ENCODE assay signal across 26 cellular contexts in the genomic region with DNA sequence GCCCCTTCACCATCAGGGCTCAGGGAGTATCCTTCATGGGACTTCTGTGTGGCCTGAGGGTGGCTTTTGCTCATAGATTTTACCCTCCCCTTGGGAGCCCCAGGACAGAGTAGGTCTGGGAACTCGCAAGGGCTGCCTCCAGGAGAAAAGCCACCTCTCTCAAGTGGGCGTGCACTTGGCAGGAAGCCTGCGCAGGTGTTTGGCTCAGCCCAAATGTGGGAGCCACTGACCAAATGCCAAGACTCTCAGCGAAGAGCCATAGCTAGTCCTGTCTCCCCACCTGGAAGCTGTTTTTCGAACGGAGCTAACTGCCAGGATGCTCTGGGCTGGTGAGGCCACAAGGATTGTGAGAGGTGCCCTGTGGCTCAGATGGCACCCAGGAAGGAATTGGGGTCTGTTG. TPM values are rescaled to one million over a fixed set of nuclear protein-coding genes. Genes with fewer than 3 reads are reported as not detected.
DNase-seq lines count a peak whose midpoint lies in the region; ATAC-seq, FAIRE-seq and TF ChIP-seq lines count a peak whose summit lies in the region.
"Had no signal": no experiment of that assay in that cellular context is flagged by ENCODE, and none has a peak within 500 bp of the region (broad histone marks: within the 10 kb centered on the region; RNA-seq: fewer than 3 reads in every experiment).

No MANE protein-coding gene starts in this region.

- H2AFZ ChIP-seq in HepG2 (ENCODE audit: low read length), result no peak overlapping the region

- H4K20me1 ChIP-seq in HepG2 (ENCODE audit: insufficient read depth, low read length), result no peaks in the 10 kb centered on the region

- H3K9me3 ChIP-seq in HepG2 (ENCODE audit: low read length) (no peaks in the 10 kb centered on the region), right lobe of liver (no peaks in the 10 kb centered on the region), body of pancreas (no peaks in the 10 kb centered on the region), lung (ENCODE audit: control insufficient read depth in 2 of 2, insufficient read depth in 1 of 2, low read length in 1 of 2) (no peaks in the 10 kb centered on the region)
- H3K9me3 ChIP-seq: MG63, spleen had no signal

- intact Hi-C loops in HepG2 (cut with micrococcal nuclease; ENCODE audit: unreplicated experiment), result no loop called here
- intact Hi-C loops in right lobe of liver (cut with DNase I), result loop anchor here in 1 of 2 donors (10.0 kb wide), 1 partner anchor 52 kb away; no protein-coding TSS in a partner anchor
- intact Hi-C loops in body of pancreas (cut with DNase I), result no loop called here
- intact Hi-C loops in natural killer cell (cut with micrococcal nuclease), result no loop called here

- H3K4me3 Mint-ChIP-seq in natural killer cell, result no peak overlapping the region
- H3K4me3 Mint-ChIP-seq: activated naive CD4-positive, alpha-beta T cell treated with anti-CD3 and anti-CD28 coated beads, Interleukin-2, amount 50 U/mL, for 24 hours; stimulated activated memory B cell treated with anti-CD40 and anti-IgM and Interleukin-4, amounts not matched to agents 10 μg/mL and 1 μg/mL and 100 μg/mL, for 72 hours had no signal

- TF ChIP-seq EP300 in HepG2 (IDR thresholded peaks at IDR 0.05; ENCODE audit: low read depth in 2 of 2, low read length in 2 of 2) (no peak), HepG2 (CRISPR knock-in tag; IDR thresholded peaks at IDR 0.05; ENCODE audit: borderline replicate concordance) (no peak)

- no peak overlapping the region for H3K27ac Mint-ChIP-seq in natural killer cell
- H3K27ac Mint-ChIP-seq: activated naive CD4-positive, alpha-beta T cell treated with anti-CD3 and anti-CD28 coated beads, Interleukin-2, amount 50 U/mL, for 24 hours; stimulated activated memory B cell treated with anti-CD40 and anti-IgM and Interleukin-4, amounts not matched to agents 10 μg/mL and 1 μg/mL and 100 μg/mL, for 72 hours had no signal

- in situ Hi-C loops in HepG2 (cut with HindIII; ENCODE audit: extremely low pct_ligation_motif_present, low pct_unique_long_range_greater_than_20kb), result loop anchor here (5.0 kb wide), 1 partner anchor 194 kb away; no protein-coding TSS in a partner anchor

- no peaks in the 10 kb centered on the region; a peak in 1 of 5 replicates for H3K27me3 ChIP-seq in HepG2 (ENCODE audit: control insufficient read depth in 1 of 2, insufficient read depth in 2 of 2, low read length in 2 of 2)
- H3K27me3 ChIP-seq in right lobe of liver, result no peaks in the 10 kb centered on the region
- H3K27me3 ChIP-seq in body of pancreas, result no peaks in the 10 kb centered on the region
- H3K27me3 ChIP-seq in lung (ENCODE audit: control insufficient read depth, insufficient read depth), result no peaks in the 10 kb centered on the region
- H3K27me3 ChIP-seq: MG63 had no signal

- POLR2A ChIA-PET in HepG2 (lab: Yijun Ruan, JAX), result interaction anchor here (3.4 kb wide), 1 partner anchor 50 kb away, joined by 14 read pairs; no protein-coding TSS in a partner anchor

- H3K4me1 Mint-ChIP-seq in natural killer cell, result no peaks in the 10 kb centered on the region
- H3K4me1 Mint-ChIP-seq: activated naive CD4-positive, alpha-beta T cell treated with anti-CD3 and anti-CD28 coated beads, Interleukin-2, amount 50 U/mL, for 24 hours; stimulated activated memory B cell treated with anti-CD40 and anti-IgM and Interleukin-4, amounts not matched to agents 10 μg/mL and 1 μg/mL and 100 μg/mL, for 72 hours had no signal

- DNase-seq in HepG2 (ENCODE audit: low spot score) (no peak), right lobe of liver (no peak), body of pancreas (peak in 3 of 4 donors; percentile 18 to 63 (median 28)), lung (ENCODE audit: low spot score) (peak; percentile 36), natural killer cell (no peak), retina (no peak)
- DNase-seq: activated CD4-positive, alpha-beta T cell treated with anti-CD3 and anti-CD28 coated beads, Interleukin-2, amount 50 U/mL, for 48 hours; activated CD8-positive, alpha-beta memory T cell treated with anti-CD3 and anti-CD28 coated beads, Interleukin-2, amount 50 U/mL, for 4 hours; anterior cingulate cortex; C1 segment of cervical spinal cord; islet precursor cell; MG63; NCI-H1436 treated with DMSO at 0.1 percent for 48 hours; nucleus accumbens; SHP77 treated with DMSO at 0.1 percent for 48 hours; spleen; stimulated activated CD4-positive, alpha-beta T cell treated with anti-CD3 and anti-CD28 coated beads, Interleukin-2, amount 100 ng/mL, for 48 hours; SW 1271 had no signal

- CTCF ChIA-PET in HepG2 (lab: Yijun Ruan, JAX; ENCODE audit: low intra/inter-chr PET ratio, low total read pairs), result interaction anchor here (4.8 kb wide), 1 partner anchor 196 kb away, joined by 51 read pairs; no protein-coding TSS in a partner anchor

- H3K27ac ChIP-seq in HepG2 (ENCODE audit: extremely low read length, insufficient read depth, low read length), result no peak overlapping the region
- peak overlapping the region in 1 of 3 donors; percentile 94 for H3K27ac ChIP-seq in right lobe of liver
- no peak overlapping the region for H3K27ac ChIP-seq in body of pancreas
- no peak overlapping the region for H3K27ac ChIP-seq in lung (ENCODE audit: low read depth in 1 of 2, low read length in 1 of 2)
- H3K27ac ChIP-seq: cardiac muscle cell, spleen had no signal

- ATAC-seq in HepG2 (no peak), right lobe of liver (no peak), body of pancreas (no peak), lung (ENCODE audit: insufficient read depth, low FRiP score) (no peak), HG03139 (IDR thresholded peaks at IDR 0.05; ENCODE audit: unreplicated experiment) (no peak), natural killer cell (no peak), HG03378 (IDR thresholded peaks at IDR 0.05; ENCODE audit: unreplicated experiment) (no peak)
- ATAC-seq: stimulated activated memory B cell treated with anti-CD40 and anti-IgM and Interleukin-4, amounts not matched to agents 10 μg/mL and 1 μg/mL and 100 μg/mL, for 72 hours had no signal

- FAIRE-seq in HepG2 (lab: Jason Lieb, UNC), result no peak
- FAIRE-seq: endometrium, GM19239 had no signal

- no peak overlapping the region for H3K4me2 ChIP-seq in HepG2 (ENCODE audit: low read depth, low read length)

- peaks cover 29% of the 10 kb centered on the region for H3K79me2 ChIP-seq in HepG2 (ENCODE audit: insufficient read depth, low read length)

- peaks cover 13 to 14% of the 10 kb centered on the region in 2 donors for H3K27me3 Mint-ChIP-seq in natural killer cell (ENCODE audit: low read depth in 2 of 2)

- TF ChIP-seq RAD21 in HepG2 (CRISPR knock-in tag; IDR thresholded peaks at IDR 0.05), result no peak

- TF ChIP-seq POLR2A in HepG2 (IDR thresholded peaks at IDR 0.05; ENCODE audit: insufficient read depth in 1 of 2, low read depth in 2 of 2, low read length in 2 of 2) (no peak), right lobe of liver (IDR thresholded peaks at IDR 0.05) (no peak), body of pancreas (IDR thresholded peaks at IDR 0.05) (no peak)

- H3K4me3 ChIP-seq in HepG2 (replicated peaks in 1 of 3; ENCODE audit: insufficient read depth in 1 of 3, low read depth in 2 of 3, low read length in 3 of 3), result no peak overlapping the region
- H3K4me3 ChIP-seq in right lobe of liver, result no peak overlapping the region
- H3K4me3 ChIP-seq in body of pancreas, result no peak overlapping the region
- no peak overlapping the region for H3K4me3 ChIP-seq in lung
- H3K4me3 ChIP-seq: cardiac muscle cell, MG63, spleen had no signal

- H3K36me3 Mint-ChIP-seq in natural killer cell, result no peaks in the 10 kb centered on the region
- H3K36me3 Mint-ChIP-seq: activated naive CD4-positive, alpha-beta T cell treated with anti-CD3 and anti-CD28 coated beads, Interleukin-2, amount 50 U/mL, for 24 hours; stimulated activated memory B cell treated with anti-CD40 and anti-IgM and Interleukin-4, amounts not matched to agents 10 μg/mL and 1 μg/mL and 100 μg/mL, for 72 hours had no signal

- WGBS in HepG2 (ENCODE audit: low lambda C conversion rate), result 93% methylated on average over 6 of the region's 6 CpGs
- WGBS in right lobe of liver (ENCODE audit: insufficient coverage, low coverage, low lambda C conversion rate, missing lambda C conversion rate), result no CpG with 5 or more reads among the region's 6 CpGs
- WGBS in body of pancreas, 2 donors, result 53 to 57% methylated on average over 4 to 6 of the region's 6 CpGs
- 74 to 87% methylated on average over 6 of the region's 6 CpGs for WGBS in lung, 2 donors

- no peak overlapping the region for H3K9ac ChIP-seq in HepG2 (ENCODE audit: insufficient read depth, low read depth, low read length)

- peaks cover 55% of the 10 kb centered on the region for H3K4me1 ChIP-seq in HepG2 (ENCODE audit: insufficient read depth, low read length)
- peaks cover 0 to 33% (median 7%) of the 10 kb centered on the region in 4 donors for H3K4me1 ChIP-seq in right lobe of liver
- peaks cover 14% of the 10 kb centered on the region for H3K4me1 ChIP-seq in body of pancreas
- peaks cover 0 to 6% of the 10 kb centered on the region in 2 donors for H3K4me1 ChIP-seq in lung (ENCODE audit: control insufficient read depth in 2 of 2, insufficient read depth in 2 of 2, low read length in 2 of 2)
- H3K4me1 ChIP-seq: spleen had no signal

- no peaks in the 10 kb centered on the region for H3K9me3 Mint-ChIP-seq in natural killer cell
- H3K9me3 Mint-ChIP-seq: activated naive CD4-positive, alpha-beta T cell treated with anti-CD3 and anti-CD28 coated beads, Interleukin-2, amount 50 U/mL, for 24 hours; stimulated activated memory B cell treated with anti-CD40 and anti-IgM and Interleukin-4, amounts not matched to agents 10 μg/mL and 1 μg/mL and 100 μg/mL, for 72 hours had no signal

- no TSS peak for BruUV-seq in HepG2 (replicated peaks; lab: Mats Ljungman, UMichigan)

- H3K36me3 ChIP-seq in HepG2 (replicated peaks in 1 of 2; ENCODE audit: control insufficient read depth in 1 of 2, insufficient read depth in 2 of 2, low read length in 2 of 2) (no peaks in the 10 kb centered on the region), right lobe of liver (no peaks in the 10 kb centered on the region), body of pancreas (replicated peaks in 1 of 2; ENCODE audit: insufficient read depth in 1 of 2, low read depth in 2 of 2) (no peaks in the 10 kb centered on the region), lung (ENCODE audit: control insufficient read depth in 2 of 2, insufficient read depth in 2 of 2, low read length in 2 of 2) (no peaks in the 10 kb centered on the region)
- H3K36me3 ChIP-seq: cardiac muscle cell, MG63, spleen had no signal

- TF ChIP-seq CTCF in HepG2 (CRISPR knock-in tag; IDR thresholded peaks at IDR 0.05) (no peak), right lobe of liver (IDR thresholded peaks at IDR 0.05) (no peak), body of pancreas (IDR thresholded peaks at IDR 0.05) (no peak), lung (IDR thresholded peaks at IDR 0.05; ENCODE audit: control extremely low read depth, extremely low read depth) (no peak), natural killer cell (IDR thresholded peaks at IDR 0.05) (no peak)

RNA-seq across cellular contexts. Expression of gene HSD17B2, which starts 2.0 kb away (rescaled TPM):
- total RNA-seq in HepG2 (2016; rRNA removed; fragmentation: Illumina TruSeq; extraction: Trizol), result 20.4 and 26.3 TPM in 2 replicates
- 8.1 and 10.8 TPM in 2 replicates for total RNA-seq in HepG2 (2016; cell fraction: cytosol; rRNA removed; fragmentation: Illumina TruSeq; extraction: Trizol; ENCODE audit: low read depth)
- total RNA-seq in HepG2 (2016; cell fraction: insoluble cytoplasmic fraction; rRNA removed; fragmentation: Illumina TruSeq; extraction: Trizol), result 17.1 and 26.5 TPM in 2 replicates
- 14.2 and 15.4 TPM in 2 replicates for total RNA-seq in HepG2 (2016; cell fraction: membrane; rRNA removed; fragmentation: Illumina TruSeq; extraction: Trizol)
- 20.3 and 26.6 TPM in 2 replicates for total RNA-seq in HepG2 (2016; cell fraction: nucleus; rRNA removed; fragmentation: Illumina TruSeq; extraction: Trizol)
- polyA plus RNA-seq in HepG2 (2011; rRNA removed), result 69.3 and 70.7 TPM in 2 replicates
- 63.0 and 86.7 TPM in 2 replicates for polyA plus RNA-seq in HepG2 (2011; cell fraction: cytosol; rRNA removed)
- polyA plus RNA-seq in HepG2 (2011; cell fraction: nucleus; rRNA removed), result 25.9 and 29.8 TPM in 2 replicates
- 99.3 and 106 TPM in 2 replicates for polyA plus RNA-seq in HepG2 (2012)
- 10.6 and 11.5 TPM in 2 replicates for polyA plus RNA-seq in HepG2 (2016; cell fraction: cytosol; fragmentation: Illumina TruSeq; extraction: Trizol; ENCODE audit: low read depth)
- 19.6 and 20.2 TPM in 2 replicates for polyA plus RNA-seq in HepG2 (2016; cell fraction: insoluble cytoplasmic fraction; fragmentation: Illumina TruSeq; extraction: Trizol; ENCODE audit: low read depth)
- 13.1 and 14.3 TPM in 2 replicates for polyA plus RNA-seq in HepG2 (2016; cell fraction: membrane; fragmentation: Illumina TruSeq; extraction: Trizol; ENCODE audit: low read depth)
- polyA plus RNA-seq in HepG2 (2016; cell fraction: nucleus; fragmentation: Illumina TruSeq; extraction: Trizol; ENCODE audit: insufficient read depth, low read depth), result 30.1 and 31.0 TPM in 2 replicates
- polyA minus RNA-seq in HepG2 (2011; rRNA and poly(A)+ RNA removed; ENCODE audit: low replicate concordance), result 150 TPM in 1 of 2 replicates, not detected in the other
- 38.6 and 54.8 TPM in 2 replicates for polyA minus RNA-seq in HepG2 (2011; cell fraction: cytosol; rRNA and poly(A)+ RNA removed)
- polyA minus RNA-seq in HepG2 (2011; cell fraction: nucleus; rRNA and poly(A)+ RNA removed), result 77.4 and 89.1 TPM in 2 replicates
- 100 to 1,000 TPM in 1 of 6 experiments, 10 to 100 TPM in 5; 65.2 to 144 (median 84.7) TPM for total RNA-seq in right lobe of liver
- 10 to 100 TPM; 12.2 to 24.1 TPM for total RNA-seq in body of pancreas
- 1 to 10 TPM; 2.7 to 3.3 TPM for total RNA-seq in lung
- 1 to 10 TPM; 3.0 to 6.2 TPM for polyA plus RNA-seq in lung
- not detected for total RNA-seq in natural killer cell
- total RNA-seq: cardiac muscle cell, spleen had no signal
- polyA plus RNA-seq: cardiac muscle cell had no signal

RNA-seq across cellular contexts. Expression of gene SDR42E1, which starts 21.7 kb away (rescaled TPM):
- total RNA-seq in HepG2 (2016; rRNA removed; fragmentation: Illumina TruSeq; extraction: Trizol), result 0.01 and 0.13 TPM in 2 replicates
- not detected in 2 replicates for total RNA-seq in HepG2 (2016; cell fraction: cytosol; rRNA removed; fragmentation: Illumina TruSeq; extraction: Trizol; ENCODE audit: low read depth)
- 0.09 and 0.39 TPM in 2 replicates for total RNA-seq in HepG2 (2016; cell fraction: insoluble cytoplasmic fraction; rRNA removed; fragmentation: Illumina TruSeq; extraction: Trizol)
- total RNA-seq in HepG2 (2016; cell fraction: membrane; rRNA removed; fragmentation: Illumina TruSeq; extraction: Trizol), result under 0.01 and 0.09 TPM in 2 replicates
- 0.03 TPM in 1 of 2 replicates, not detected in the other for total RNA-seq in HepG2 (2016; cell fraction: nucleus; rRNA removed; fragmentation: Illumina TruSeq; extraction: Trizol)
- polyA plus RNA-seq in HepG2 (2011; rRNA removed), result 0.01 TPM in 1 of 2 replicates, not detected in the other
- under 0.01 TPM in 1 of 2 replicates, not detected in the other for polyA plus RNA-seq in HepG2 (2011; cell fraction: cytosol; rRNA removed)
- polyA plus RNA-seq in HepG2 (2011; cell fraction: nucleus; rRNA removed), result 0.02 TPM in 2 replicates
- polyA plus RNA-seq in HepG2 (2012), result 0.01 TPM in 1 of 2 replicates, not detected in the other
- polyA plus RNA-seq in HepG2 (2016; cell fraction: cytosol; fragmentation: Illumina TruSeq; extraction: Trizol; ENCODE audit: low read depth), result not detected in 2 replicates
- polyA plus RNA-seq in HepG2 (2016; cell fraction: insoluble cytoplasmic fraction; fragmentation: Illumina TruSeq; extraction: Trizol; ENCODE audit: low read depth), result 0.11 TPM in 2 replicates
- polyA plus RNA-seq in HepG2 (2016; cell fraction: membrane; fragmentation: Illumina TruSeq; extraction: Trizol; ENCODE audit: low read depth), result 0.07 TPM in 1 of 2 replicates, not detected in the other
- not detected in 2 replicates for polyA plus RNA-seq in HepG2 (2016; cell fraction: nucleus; fragmentation: Illumina TruSeq; extraction: Trizol; ENCODE audit: insufficient read depth, low read depth)
- not detected in 2 replicates for polyA minus RNA-seq in HepG2 (2011; rRNA and poly(A)+ RNA removed; ENCODE audit: low replicate concordance)
- polyA minus RNA-seq in HepG2 (2011; cell fraction: cytosol; rRNA and poly(A)+ RNA removed), result not detected in 2 replicates
- polyA minus RNA-seq in HepG2 (2011; cell fraction: nucleus; rRNA and poly(A)+ RNA removed), result not detected in 2 replicates
- total RNA-seq in right lobe of liver, result 1 to 10 TPM; 3.4 to 5.9 (median 4.5) TPM
- total RNA-seq in body of pancreas, result 1 to 10 TPM; 2.6 to 3.4 TPM
- total RNA-seq in lung, result 1 to 10 TPM; 5.7 to 9.5 TPM
- polyA plus RNA-seq in lung, result 1 to 10 TPM; 1.2 to 2.3 TPM
- 1 to 10 TPM; 3.6 to 8.5 (median 6.3) TPM for total RNA-seq in natural killer cell
- total RNA-seq: G401 had no signal
- polyA plus RNA-seq: cardiac muscle cell had no signal

Comparison
In these comparisons a context has a peak if more than half of its experiments do, and no peak if none do; other contexts are left out.
1. DNase-seq: peak in body of pancreas (3 of 4) and lung (single experiment); none in HepG2 (single experiment), right lobe of liver (0 of 3), natural killer cell (single experiment) and retina (single experiment).